ENCODE assay signal across 20 cellular contexts in genomic region chr15:58583171-58583908, GRCh38.
"Had no signal": no experiment of that assay in that cellular context is flagged by ENCODE, and none has a peak within 500 bp of the region (broad histone marks: within the 10 kb centered on the region; RNA-seq: fewer than 3 reads in every experiment).

No MANE protein-coding gene starts in this region.

- H3K27ac ChIP-seq: foreskin keratinocyte, left lung, tibial nerve, uterus, VCaP had no signal

- H3K9me3 ChIP-seq: uterus had no signal

- DNase-seq: activated CD4-positive, alpha-beta T cell treated with anti-CD3 and anti-CD28 coated beads, Interleukin-2, amount 50 U/mL, for 1 hour; activated CD4-positive, CD25-positive, alpha-beta regulatory T cell treated with anti-CD3 and anti-CD28 coated beads, Interleukin-2, amount 50 U/mL, for 72 hours; activated CD8-positive, alpha-beta memory T cell treated with anti-CD3 and anti-CD28 coated beads for 24 hours; activated naive CD8-positive, alpha-beta T cell treated with anti-CD3 and anti-CD28 coated beads for 36 hours; amniotic stem cell; dorsolateral prefrontal cortex; foreskin keratinocyte; left lung; mammary epithelial cell; occipital lobe; stimulated activated CD4-positive, alpha-beta T cell treated with anti-CD3 and anti-CD28 coated beads, Interleukin-12 subunit alpha, Interleukin-12 subunit beta, amount 100 ng/mL, for 4 hours; stimulated activated CD4-positive, alpha-beta T cell treated with anti-CD3 and anti-CD28 coated beads, Interleukin-1b, Interleukin-23, amount 100 ng/mL, for 48 hours; stimulated activated naive CD8-positive, alpha-beta T cell treated with anti-CD3 and anti-CD28 coated beads, Interleukin-15, Interleukin-2, amounts not matched to agents 100 U/mL and 50 U/mL, for 24 hours; substantia nigra; T-helper 1 cell; T-helper 9 cell; uterus had no signal

- H3K4me1 ChIP-seq: foreskin keratinocyte, left lung, tibial nerve, uterus had no signal

- H3K4me3 Mint-ChIP-seq: activated naive CD8-positive, alpha-beta T cell treated with anti-CD3 and anti-CD28 coated beads for 36 hours had no signal

- FAIRE-seq: keratinocyte had no signal

- H3K36me3 ChIP-seq: left lung, tibial nerve, uterus had no signal

- H3K4me3 ChIP-seq: dorsolateral prefrontal cortex, left lung, tibial nerve, uterus had no signal

- H3K27me3 ChIP-seq: dorsolateral prefrontal cortex, foreskin keratinocyte, left lung, tibial nerve, uterus had no signal

- H3K27ac Mint-ChIP-seq: activated naive CD8-positive, alpha-beta T cell treated with anti-CD3 and anti-CD28 coated beads for 36 hours had no signal
